9 cellular contexts compared by ENCODE assay signal in the genomic region with DNA sequence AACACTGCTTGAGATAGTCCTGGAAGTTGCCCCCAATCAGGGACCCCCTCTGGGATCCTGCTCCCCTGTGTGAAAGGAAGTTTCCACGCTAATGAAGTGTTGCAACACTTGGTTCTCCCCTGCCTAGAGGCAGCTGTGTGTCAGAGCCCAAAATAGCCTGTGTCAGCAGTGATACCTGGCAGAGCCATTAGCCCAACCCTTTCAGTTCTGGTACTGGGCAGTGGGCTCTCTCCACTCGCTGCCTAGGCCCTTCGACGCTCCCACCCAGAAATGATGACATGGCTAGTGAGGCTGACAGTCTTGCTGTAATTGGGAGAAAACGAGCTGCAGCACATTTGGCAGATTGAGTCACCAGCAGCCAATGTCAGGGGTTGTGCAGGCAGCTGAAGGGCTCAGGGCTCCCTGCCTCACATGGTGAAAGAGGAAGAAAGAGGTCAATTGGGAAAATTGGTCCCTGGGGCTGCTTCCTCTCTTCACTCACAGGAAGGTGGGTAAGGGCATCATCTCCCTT. TPM values are rescaled to one million over a fixed set of nuclear protein-coding genes. Genes with fewer than 3 reads are reported as not detected.
DNase-seq lines count a peak whose midpoint lies in the region; ATAC-seq, FAIRE-seq and TF ChIP-seq lines count a peak whose summit lies in the region.
"Had no signal": no experiment of that assay in that cellular context is flagged by ENCODE, and none has a peak within 500 bp of the region (broad histone marks: within the 10 kb centered on the region; RNA-seq: fewer than 3 reads in every experiment).

No MANE protein-coding gene starts in this region.

- peak overlapping the region; percentile 91 to 93 for H3K27ac ChIP-seq in right atrium auricular region
- peak overlapping the region; percentile 10 for H3K27ac ChIP-seq in thymus (ENCODE audit: low read depth)

- no peak for FAIRE-seq in GM12891 (lab: Jason Lieb, UNC)

- H3K27me3 ChIP-seq in right atrium auricular region (no peaks in the 10 kb centered on the region), thymus (ENCODE audit: control insufficient read depth, insufficient read depth) (no peaks in the 10 kb centered on the region)

- no peaks in the 10 kb centered on the region for H3K9me3 Mint-ChIP-seq in activated CD4-positive, alpha-beta T cell treated with anti-CD3 and anti-CD28 coated beads for 36 hours (ENCODE audit: low read depth)
- H3K9me3 Mint-ChIP-seq in activated CD8-positive, alpha-beta T cell treated with anti-CD3 and anti-CD28 coated beads, Interleukin-2, amount 10 ng/mL, durations not matched to agents 7 days and 5 days (ENCODE audit: insufficient read depth): no peaks in the 10 kb centered on the region

- H3K36me3 Mint-ChIP-seq in activated CD4-positive, alpha-beta T cell treated with anti-CD3 and anti-CD28 coated beads for 36 hours (ENCODE audit: low read depth): peaks cover 22% of the 10 kb centered on the region
- H3K36me3 Mint-ChIP-seq in activated CD8-positive, alpha-beta T cell treated with anti-CD3 and anti-CD28 coated beads, Interleukin-2, amount 10 ng/mL, durations not matched to agents 7 days and 5 days (ENCODE audit: low read depth): peaks cover 34% of the 10 kb centered on the region

- CTCF ChIA-PET in activated CD4-positive, alpha-beta T cell treated with anti-CD3 and anti-CD28 coated beads for 36 hours (lab: Charles Lee): interaction anchor here (1.2 to 3.2 kb wide), 5 partner anchors 13 to 76 kb away, joined by 3 to 24 read pairs (median 4); a partner anchor contains a TSS
- CTCF ChIA-PET in activated CD8-positive, alpha-beta T cell treated with anti-CD3 and anti-CD28 coated beads, Interleukin-2, amount 10 ng/mL, durations not matched to agents 7 days and 5 days (lab: Charles Lee): interaction anchor here (0.7 to 3.9 kb wide), 10 partner anchors 10 to 382 kb away, joined by 3 to 31 read pairs (median 5); a partner anchor contains a TSS

- no peak for DNase-seq in activated CD4-positive, alpha-beta T cell treated with anti-CD3 and anti-CD28 coated beads for 36 hours
- no peak for DNase-seq in activated CD4-positive, alpha-beta T cell treated with anti-CD3 and anti-CD28 coated beads, Interleukin-2, amount 50 U/mL, for 48 hours
- DNase-seq in activated CD8-positive, alpha-beta T cell treated with anti-CD3 and anti-CD28 coated beads, Interleukin-2, amount 10 ng/mL, durations not matched to agents 7 days and 5 days: no peak
- peak; percentile 76 for DNase-seq in right atrium auricular region (ENCODE audit: low spot score)
- DNase-seq in iPS-NIHi11 (ENCODE audit: low spot score): no peak
- no peak for DNase-seq in GM12891 (ENCODE audit: insufficient read length, low spot score)

- H3K4me3 Mint-ChIP-seq in activated CD4-positive, alpha-beta T cell treated with anti-CD3 and anti-CD28 coated beads for 36 hours: peak overlapping the region; percentile 99
- peak overlapping the region; percentile 99 for H3K4me3 Mint-ChIP-seq in activated CD8-positive, alpha-beta T cell treated with anti-CD3 and anti-CD28 coated beads, Interleukin-2, amount 10 ng/mL, durations not matched to agents 7 days and 5 days

- 96% methylated on average over 5 of the region's 5 CpGs for WGBS in thymus

- H3K27me3 Mint-ChIP-seq in activated CD4-positive, alpha-beta T cell treated with anti-CD3 and anti-CD28 coated beads for 36 hours: no peaks in the 10 kb centered on the region
- H3K27me3 Mint-ChIP-seq in activated CD8-positive, alpha-beta T cell treated with anti-CD3 and anti-CD28 coated beads, Interleukin-2, amount 10 ng/mL, durations not matched to agents 7 days and 5 days (ENCODE audit: low read depth): no peaks in the 10 kb centered on the region

- H3K9me3 ChIP-seq in right atrium auricular region (no peaks in the 10 kb centered on the region), thymus (ENCODE audit: control insufficient read depth) (no peaks in the 10 kb centered on the region)

- H3K27ac Mint-ChIP-seq in activated CD4-positive, alpha-beta T cell treated with anti-CD3 and anti-CD28 coated beads for 36 hours: peak overlapping the region; percentile 86
- peak overlapping the region; percentile 95 for H3K27ac Mint-ChIP-seq in activated CD8-positive, alpha-beta T cell treated with anti-CD3 and anti-CD28 coated beads, Interleukin-2, amount 10 ng/mL, durations not matched to agents 7 days and 5 days

- TF ChIP-seq POLR2A in GM12891 (IDR thresholded peaks at IDR 0.05; ENCODE audit: low read depth, low read length): no peak

- no peak for ATAC-seq in activated CD4-positive, alpha-beta T cell treated with anti-CD3 and anti-CD28 coated beads for 36 hours
- no peak for ATAC-seq in activated CD8-positive, alpha-beta T cell treated with anti-CD3 and anti-CD28 coated beads, Interleukin-2, amount 10 ng/mL, durations not matched to agents 7 days and 5 days
- ATAC-seq in HG02885 (IDR thresholded peaks at IDR 0.05; ENCODE audit: poor library complexity, unreplicated experiment): no peak

- peaks cover 17% of the 10 kb centered on the region for H3K36me3 ChIP-seq in right atrium auricular region
- H3K36me3 ChIP-seq in thymus (ENCODE audit: control insufficient read depth, insufficient read depth): peaks cover 21% of the 10 kb centered on the region

- TF ChIP-seq CTCF in right atrium auricular region (IDR thresholded peaks at IDR 0.05): no peak

- POLR2A ChIA-PET in activated CD4-positive, alpha-beta T cell treated with anti-CD3 and anti-CD28 coated beads for 36 hours (lab: Charles Lee): interaction anchor here (0.5 to 2.2 kb wide), 7 partner anchors 19 to 55 kb away, joined by 3 to 27 read pairs (median 6); a partner anchor contains a TSS
- POLR2A ChIA-PET in activated CD8-positive, alpha-beta T cell treated with anti-CD3 and anti-CD28 coated beads, Interleukin-2, amount 10 ng/mL, durations not matched to agents 7 days and 5 days (lab: Charles Lee): interaction anchor here (1.0 to 3.2 kb wide), 14 partner anchors 10 to 233 kb away, joined by 3 to 40 read pairs (median 8); a partner anchor contains a TSS

- peaks cover 0 to 33% of the 10 kb centered on the region in 2 donors for H3K4me1 ChIP-seq in right atrium auricular region
- H3K4me1 ChIP-seq in thymus (ENCODE audit: control insufficient read depth, insufficient read depth, low read length): peaks cover 8% of the 10 kb centered on the region

- H3K4me1 Mint-ChIP-seq in activated CD4-positive, alpha-beta T cell treated with anti-CD3 and anti-CD28 coated beads for 36 hours: peaks cover 27% of the 10 kb centered on the region
- H3K4me1 Mint-ChIP-seq in activated CD8-positive, alpha-beta T cell treated with anti-CD3 and anti-CD28 coated beads, Interleukin-2, amount 10 ng/mL, durations not matched to agents 7 days and 5 days (ENCODE audit: low read depth): peaks cover 37% of the 10 kb centered on the region

- H3K4me3 ChIP-seq in right atrium auricular region: no peak overlapping the region
- H3K4me3 ChIP-seq in thymus (ENCODE audit: low read length): no peak overlapping the region

- intact Hi-C loops in activated CD4-positive, alpha-beta T cell treated with anti-CD3 and anti-CD28 coated beads for 36 hours (cut with DNase I, micrococcal nuclease): no loop called here

TF ChIP-seq in GM12891, 5 proteins besides CTCF, POLR2A, EP300 and RAD21:
- TF ChIP-seq SPI1 (IDR thresholded peaks at IDR 0.05; ENCODE audit: low read depth, low read length): no peak
- no peak for TF ChIP-seq POLR2AphosphoS5 (IDR thresholded peaks at IDR 0.05; ENCODE audit: low read depth, low read length)
TF ChIP-seq in GM12891: peak in this region for 0.

RNA-seq across cellular contexts. Expression of a gene that starts 1.4 kb away (rescaled TPM):
- 10 to 100 TPM; 89.5 to 97.6 TPM for total RNA-seq in activated CD4-positive, alpha-beta T cell treated with anti-CD3 and anti-CD28 coated beads for 36 hours
- 100 to 1,000 TPM; 110 to 111 TPM for total RNA-seq in activated CD8-positive, alpha-beta T cell treated with anti-CD3 and anti-CD28 coated beads, Interleukin-2, amount 10 ng/mL, durations not matched to agents 7 days and 5 days
- total RNA-seq in right atrium auricular region: 10 to 100 TPM; 33.9 to 35.9 TPM
- polyA plus RNA-seq in thymus: 186 TPM
- polyA plus RNA-seq in GM12891 (2012; ENCODE audit: low read depth, missing spikeins): 62.7 TPM

RNA-seq across cellular contexts. Expression of a gene that starts 14.9 kb away (rescaled TPM):
- 10 to 100 TPM; 11.1 to 12.6 TPM for total RNA-seq in activated CD4-positive, alpha-beta T cell treated with anti-CD3 and anti-CD28 coated beads for 36 hours
- total RNA-seq in activated CD8-positive, alpha-beta T cell treated with anti-CD3 and anti-CD28 coated beads, Interleukin-2, amount 10 ng/mL, durations not matched to agents 7 days and 5 days: 10 to 100 TPM; 20.1 to 20.3 TPM
- 10 to 100 TPM; 27.7 TPM for total RNA-seq in right atrium auricular region
- 18.4 TPM for polyA plus RNA-seq in thymus
- 11.4 TPM for polyA plus RNA-seq in GM12891 (2012; ENCODE audit: low read depth, missing spikeins)

RNA-seq across cellular contexts. Expression of a gene that starts 19.5 kb away (rescaled TPM):
- total RNA-seq in activated CD4-positive, alpha-beta T cell treated with anti-CD3 and anti-CD28 coated beads for 36 hours: 10 to 100 TPM; 19.5 to 35.9 TPM
- total RNA-seq in activated CD8-positive, alpha-beta T cell treated with anti-CD3 and anti-CD28 coated beads, Interleukin-2, amount 10 ng/mL, durations not matched to agents 7 days and 5 days: 10 to 100 TPM; 37.3 to 40.8 TPM
- 10 to 100 TPM; 42.5 to 44.8 TPM for total RNA-seq in right atrium auricular region
- 58.2 TPM for polyA plus RNA-seq in thymus
- 25.1 TPM for polyA plus RNA-seq in GM12891 (2012; ENCODE audit: low read depth, missing spikeins)

RNA-seq across cellular contexts. Expression of a gene that starts 25.2 kb away (rescaled TPM):
- 10 to 100 TPM; 19.3 to 21.8 TPM for total RNA-seq in activated CD4-positive, alpha-beta T cell treated with anti-CD3 and anti-CD28 coated beads for 36 hours
- total RNA-seq in activated CD8-positive, alpha-beta T cell treated with anti-CD3 and anti-CD28 coated beads, Interleukin-2, amount 10 ng/mL, durations not matched to agents 7 days and 5 days: 10 to 100 TPM; 30.4 to 32.7 TPM
- total RNA-seq in right atrium auricular region: 10 to 100 TPM; 15.2 to 24.7 TPM
- polyA plus RNA-seq in thymus: 31.2 TPM
- 30.5 TPM for polyA plus RNA-seq in GM12891 (2012; ENCODE audit: low read depth, missing spikeins)

RNA-seq across cellular contexts. Expression of a gene that starts 26.0 kb away (rescaled TPM):
- under 1 TPM in 1 of 2 experiments, not detected in 1; 0.42 TPM for total RNA-seq in activated CD4-positive, alpha-beta T cell treated with anti-CD3 and anti-CD28 coated beads for 36 hours
- total RNA-seq in activated CD8-positive, alpha-beta T cell treated with anti-CD3 and anti-CD28 coated beads, Interleukin-2, amount 10 ng/mL, durations not matched to agents 7 days and 5 days: not detected
- not detected for total RNA-seq in right atrium auricular region
- 1.3 TPM for polyA plus RNA-seq in thymus
- 0.42 TPM for polyA plus RNA-seq in GM12891 (2012; ENCODE audit: low read depth, missing spikeins)
- total RNA-seq: kidney epithelial cell had no signal
